22 cellular contexts compared by ENCODE assay signal in genomic region chr10:69376662-69377061, GRCh38. TPM values are rescaled to one million over a fixed set of nuclear protein-coding genes. Genes with fewer than 3 reads are reported as not detected.
DNase-seq lines count a peak whose midpoint lies in the region; TF ChIP-seq lines count a peak whose summit lies in the region.
"Had no signal": no experiment of that assay in that cellular context is flagged by ENCODE, and none has a peak within 500 bp of the region (broad histone marks: within the 10 kb centered on the region; RNA-seq: fewer than 3 reads in every experiment).

No MANE protein-coding gene starts in this region.

- no peak overlapping the region for H3K4me3 ChIP-seq in CD4-positive, alpha-beta memory T cell (ENCODE audit: low read length in 2 of 2)
- no peak overlapping the region for H3K4me3 ChIP-seq in esophagus squamous epithelium
- H3K4me3 ChIP-seq in skin epidermis = no peak overlapping the region
- H3K4me3 ChIP-seq: cardiac muscle cell, hepatocyte, Peyer's patch had no signal

- intact Hi-C loops in CD4-positive, alpha-beta memory T cell (cut with micrococcal nuclease) = no loop called here
- intact Hi-C loops in esophagus squamous epithelium (cut with DNase I) = no loop called here

- no peak overlapping the region for H3K4me3 Mint-ChIP-seq in CD4-positive, alpha-beta memory T cell
- H3K4me3 Mint-ChIP-seq: mesothelial cell of epicardium had no signal

- peak overlapping the region in 4 of 7 donors; percentile 52 to 84 (median 71) for H3K27ac Mint-ChIP-seq in CD4-positive, alpha-beta memory T cell
- H3K27ac Mint-ChIP-seq: activated T-helper 2 cell treated with anti-CD3 and anti-CD28 coated beads, Interferon-gamma antibody, Interleukin-2, Interleukin-4, amounts not matched to agents 10 μg/mL and 5 μg/mL and 100 μg/mL, durations not matched to agents 14 hours and 24 hours and 36 hours; nephron progenitor cell; progenitor cell of endocrine pancreas had no signal

- H3K27me3 ChIP-seq in CD4-positive, alpha-beta memory T cell (ENCODE audit: insufficient read depth, low read length) = no peaks in the 10 kb centered on the region
- H3K27me3 ChIP-seq in esophagus squamous epithelium = no peaks in the 10 kb centered on the region
- H3K27me3 ChIP-seq: cardiac muscle cell, hepatocyte, Peyer's patch had no signal

- no peaks in the 10 kb centered on the region for H3K9me3 ChIP-seq in CD4-positive, alpha-beta memory T cell (ENCODE audit: control insufficient read depth in 1 of 2, low read length in 2 of 2)
- no peaks in the 10 kb centered on the region for H3K9me3 ChIP-seq in esophagus squamous epithelium
- H3K9me3 ChIP-seq: Peyer's patch had no signal

- H3K36me3 ChIP-seq in CD4-positive, alpha-beta memory T cell (ENCODE audit: insufficient read depth, low read length) = peaks cover 62% of the 10 kb centered on the region
- H3K36me3 ChIP-seq in esophagus squamous epithelium = peaks cover 4 to 81% (median 12%) of the 10 kb centered on the region in 3 donors

- H3K27me3 Mint-ChIP-seq in CD4-positive, alpha-beta memory T cell = no peaks in the 10 kb centered on the region
- H3K27me3 Mint-ChIP-seq: progenitor cell of endocrine pancreas had no signal

- TF ChIP-seq CTCF in VCaP (conservative IDR thresholded peaks at IDR 0.05) = no peak
- TF ChIP-seq CTCF in esophagus squamous epithelium (IDR thresholded peaks at IDR 0.05) = no peak

- no peaks in the 10 kb centered on the region for H3K4me1 ChIP-seq in CD4-positive, alpha-beta memory T cell (ENCODE audit: insufficient read depth, low read length)
- H3K4me1 ChIP-seq in esophagus squamous epithelium = peaks cover 39 to 71% (median 40%) of the 10 kb centered on the region in 3 donors

- POLR2A ChIA-PET in CD4-positive, alpha-beta memory T cell (lab: Charles Lee; ENCODE audit: partially characterized antibody) = no interaction called here

- no peaks in the 10 kb centered on the region for H3K9me3 Mint-ChIP-seq in CD4-positive, alpha-beta memory T cell
- H3K9me3 Mint-ChIP-seq: activated T-helper 2 cell treated with anti-CD3 and anti-CD28 coated beads, Interferon-gamma antibody, Interleukin-2, Interleukin-4, amounts not matched to agents 10 μg/mL and 5 μg/mL and 100 μg/mL, durations not matched to agents 14 hours and 24 hours and 36 hours; mesothelial cell of epicardium; nephron progenitor cell had no signal

- peaks cover 49 to 77% of the 10 kb centered on the region in 2 donors for H3K36me3 Mint-ChIP-seq in CD4-positive, alpha-beta memory T cell

- DNase-seq in CD4-positive, alpha-beta memory T cell = no peak
- DNase-seq in esophagus squamous epithelium (lab: John Stamatoyannopoulos, UW) (no peak), dermis blood vessel endothelial cell (no peak), AG08396 (ENCODE audit: low spot score) (no peak), NCI-H2171 treated with DMSO at 0.1 percent for 48 hours (lab: John Stamatoyannopoulos, UW) (no peak), MV-4-11 (lab: John Stamatoyannopoulos, UW) (no peak)
- DNase-seq: activated CD4-positive, CD25-positive, alpha-beta regulatory T cell treated with anti-CD3 and anti-CD28 coated beads, Interleukin-2, amount 50 U/mL, for 72 hours; effector CD4-positive, alpha-beta T cell; KG1; kidney; NCI-H2029; NCI-H446 treated with DMSO at 0.1 percent for 48 hours; nephron progenitor cell; Peyer's patch; T1000 had no signal

- 75 to 89% methylated on average over 2 to 6 of the region's 11 CpGs for WGBS in esophagus squamous epithelium, 2 donors

- H3K4me1 Mint-ChIP-seq in CD4-positive, alpha-beta memory T cell = peaks cover 0 to 11% (median 1%) of the 10 kb centered on the region in 4 donors

- no peak overlapping the region for H3K27ac ChIP-seq in CD4-positive, alpha-beta memory T cell (ENCODE audit: low read depth, low read length)
- H3K27ac ChIP-seq in VCaP = peak overlapping the region; percentile 52; the same call in 1 of the 2 replicates
- H3K27ac ChIP-seq in esophagus squamous epithelium = peak overlapping the region; percentile 78 to 91 (median 89)
- H3K27ac ChIP-seq in skin epidermis = peak overlapping the region in 11 of 21 experiments; percentile 13 to 80 (median 70)
- H3K27ac ChIP-seq: hepatocyte had no signal

- CTCF ChIA-PET in CD4-positive, alpha-beta memory T cell (lab: Charles Lee; ENCODE audit: partially characterized antibody) = interaction anchor here (1.1 kb wide), 1 partner anchor 139 kb away, joined by 3 read pairs; no protein-coding TSS in a partner anchor

- TF ChIP-seq POLR2A in esophagus squamous epithelium (IDR thresholded peaks at IDR 0.05) = no peak

RNA-seq across cellular contexts. Expression of gene TACR2, which starts 40.1 kb away (rescaled TPM):
- total RNA-seq in CD4-positive, alpha-beta memory T cell = under 1 TPM in 1 of 2 experiments, not detected in 1; 0.19 TPM
- polyA plus RNA-seq in CD4-positive, alpha-beta memory T cell = under 1 TPM in 1 of 2 donors, not detected in 1; 0.17 TPM
- total RNA-seq in esophagus squamous epithelium (10 to 100 TPM in 1 of 4 donors, 1 to 10 TPM in 2, under 1 TPM in 1; 0.72 to 24.0 (median 4.4) TPM), dermis blood vessel endothelial cell (0.09 and 0.34 TPM in 2 replicates)
- total RNA-seq: activated T-helper 2 cell treated with anti-CD3 and anti-CD28 coated beads, Interferon-gamma antibody, Interleukin-2, Interleukin-4, amounts not matched to agents 10 μg/mL and 5 μg/mL and 100 μg/mL, durations not matched to agents 14 hours and 24 hours and 36 hours; cardiac muscle cell; mesothelial cell of epicardium; progenitor cell of endocrine pancreas had no signal
- polyA plus RNA-seq: hepatocyte had no signal
